18 cellular contexts compared by ENCODE assay signal in the genomic region with DNA sequence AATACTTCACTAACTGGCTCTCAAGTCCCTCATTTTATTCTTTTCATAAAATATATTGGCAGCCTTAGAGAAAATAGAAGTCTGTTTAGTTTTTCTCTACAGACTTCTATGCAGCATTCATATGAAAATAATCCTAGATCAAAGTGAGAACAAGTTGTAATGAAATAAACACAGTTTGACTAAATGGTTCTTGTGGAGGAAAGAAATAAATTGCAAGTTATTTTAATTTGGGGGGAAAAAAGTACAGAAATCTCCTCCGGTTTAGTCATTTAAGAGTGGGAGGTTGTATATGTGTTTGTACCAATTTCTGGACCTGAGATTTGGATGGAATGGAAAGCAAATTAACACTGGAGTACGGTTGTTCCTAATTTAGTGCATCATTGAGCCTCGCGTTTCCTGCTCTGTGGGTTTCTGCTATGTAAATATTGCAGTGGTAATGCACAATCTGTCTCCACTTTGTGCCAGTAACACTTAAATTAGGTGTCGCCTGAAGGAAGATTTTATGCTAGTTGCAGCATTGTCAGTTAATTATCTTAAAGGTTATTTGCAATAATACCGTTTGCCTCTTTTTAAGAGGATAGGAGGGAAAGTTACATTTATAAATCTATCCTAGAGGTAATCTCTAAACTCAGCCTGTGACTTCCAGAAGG.
A peak's percentile ranks its signal among the peaks of the same experiment; 100 is the strongest.
DNase-seq lines count a peak whose midpoint lies in the region; ATAC-seq and TF ChIP-seq lines count a peak whose summit lies in the region.
"Had no signal": no experiment of that assay in that cellular context is flagged by ENCODE, and none has a peak within 500 bp of the region (broad histone marks: within the 10 kb centered on the region; RNA-seq: fewer than 3 reads in every experiment).

No MANE protein-coding gene starts in this region.

- no peaks in the 10 kb centered on the region for H3K27me3 ChIP-seq in dorsolateral prefrontal cortex
- H3K27me3 ChIP-seq: cardiac muscle cell, SJCRH30 had no signal

- ATAC-seq in GM18502 (IDR thresholded peaks at IDR 0.05; ENCODE audit: poor library complexity, unreplicated experiment) = no peak
- ATAC-seq: activated T-cell treated with anti-CD3 and anti-CD28 coated beads, Interleukin-2, amount 50 U/mL, for 4 hours; foreskin keratinocyte; natural killer cell treated with Interleukin-12 subunit alpha and Interleukin-12 subunit beta and Interleukin-15 and Interleukin-18, amount 100 ng/mL, for 72 hours had no signal

- H3K4me3 ChIP-seq in dorsolateral prefrontal cortex = peak overlapping the region in 5 of 59 donors; percentile 0 to 13 (median 9)
- H3K4me3 ChIP-seq: cardiac muscle cell, lung, SJCRH30 had no signal

- intact Hi-C loops in dorsolateral prefrontal cortex (cut with DNase I) = no loop called here

- TF ChIP-seq CTCF in dorsolateral prefrontal cortex (IDR thresholded peaks at IDR 0.05 in 54 of 56, conservative IDR thresholded peaks at IDR 0.05 in 2 of 56; ENCODE audit: low read depth in 1 of 56, partially characterized antibody in 56 of 56) = no peak

- H3K27ac ChIP-seq in dorsolateral prefrontal cortex = peak overlapping the region in 46 of 59 donors; percentile 1 to 86 (median 48)
- H3K27ac ChIP-seq: cardiac muscle cell, foreskin keratinocyte, SJCRH30 had no signal

- peak; percentile 13 for DNase-seq in DMS53 treated with DMSO at 0.1 percent for 48 hours (lab: John Stamatoyannopoulos, UW; ENCODE audit: unreplicated experiment)
- peak; percentile 48 for DNase-seq in NCI-H1092 (lab: John Stamatoyannopoulos, UW)
- peak; percentile 94 for DNase-seq in NCI-H446 treated with DMSO at 0.1 percent for 48 hours (lab: John Stamatoyannopoulos, UW)
- peak in 1 of 10 donors; percentile 64 for DNase-seq in dorsolateral prefrontal cortex
- no peak for DNase-seq in SKM-1 treated with dmso at 0.1 percent for 144 hours (lab: John Stamatoyannopoulos, UW; ENCODE audit: unreplicated experiment)
- DNase-seq in activated CD4-positive, alpha-beta T cell treated with anti-CD3 and anti-CD28 coated beads for 4 hours = no peak
- no peak for DNase-seq in Kasumi-1 (lab: John Stamatoyannopoulos, UW)
- DNase-seq: activated naive CD8-positive, alpha-beta T cell treated with anti-CD3 and anti-CD28 coated beads, Interleukin-2, amount 10 ng/mL, durations not matched to agents 7 days and 5 days; activated T-cell treated with anti-CD3 and anti-CD28 coated beads, Interleukin-2, amount 50 U/mL, for 4 hours; foreskin keratinocyte; MM.1S; NK-92 treated with Interleukin-12 subunit alpha and Interleukin-12 subunit beta, amount 100 ng/mL, for 24 hours; SJCRH30; stimulated activated CD4-positive, alpha-beta T cell treated with anti-CD3 and anti-CD28 coated beads, Interleukin-15, amount 100 ng/mL, for 24 hours had no signal

Comparison
In these comparisons a context has a peak if more than half of its experiments do, and no peak if none do; other contexts are left out.
1. DNase-seq: peak in DMS53 treated with DMSO at 0.1 percent for 48 hours (single experiment), NCI-H1092 (single experiment) and NCI-H446 treated with DMSO at 0.1 percent for 48 hours (single experiment); none in SKM-1 treated with dmso at 0.1 percent for 144 hours (single experiment), activated CD4-positive, alpha-beta T cell treated with anti-CD3 and anti-CD28 coated beads for 4 hours (0 of 2) and Kasumi-1 (0 of 2).